14 cellular contexts compared by ENCODE assay signal in genomic region chr16:68131813-68132706, GRCh38. TPM values are rescaled to one million over a fixed set of nuclear protein-coding genes. Genes with fewer than 3 reads are reported as not detected.
DNase-seq lines count a peak whose midpoint lies in the region; ATAC-seq and TF ChIP-seq lines count a peak whose summit lies in the region.
"Had no signal": no experiment of that assay in that cellular context is flagged by ENCODE, and none has a peak within 500 bp of the region (broad histone marks: within the 10 kb centered on the region; RNA-seq: fewer than 3 reads in every experiment).

No MANE protein-coding gene starts in this region.

- H3K36me3 Mint-ChIP-seq in activated CD4-positive, alpha-beta T cell treated with anti-CD3 and anti-CD28 coated beads, Interleukin-2, amount 10 ng/mL, durations not matched to agents 7 days and 5 days (ENCODE audit: low read depth) = peaks cover 48% of the 10 kb centered on the region
- H3K36me3 Mint-ChIP-seq in activated naive CD8-positive, alpha-beta T cell treated with anti-CD3 and anti-CD28 coated beads, Interleukin-2, amount 10 ng/mL, durations not matched to agents 7 days and 5 days = peaks cover 32% of the 10 kb centered on the region
- H3K36me3 Mint-ChIP-seq: WTC11 had no signal

- peaks cover 0 to 4% of the 10 kb centered on the region in 2 donors for H3K36me3 ChIP-seq in psoas muscle (ENCODE audit: insufficient read depth in 1 of 2, low read depth in 1 of 2)

- POLR2A ChIA-PET in activated CD4-positive, alpha-beta T cell treated with anti-CD3 and anti-CD28 coated beads, Interleukin-2, amount 10 ng/mL, durations not matched to agents 7 days and 5 days (lab: Charles Lee) = no interaction called here
- POLR2A ChIA-PET in activated naive CD8-positive, alpha-beta T cell treated with anti-CD3 and anti-CD28 coated beads, Interleukin-2, amount 10 ng/mL, durations not matched to agents 7 days and 5 days (lab: Charles Lee) = no interaction called here

- H3K9me3 ChIP-seq in psoas muscle = no peaks in the 10 kb centered on the region
- H3K9me3 ChIP-seq: lower lobe of right lung had no signal

- no peaks in the 10 kb centered on the region for H3K9me3 Mint-ChIP-seq in activated CD4-positive, alpha-beta T cell treated with anti-CD3 and anti-CD28 coated beads, Interleukin-2, amount 10 ng/mL, durations not matched to agents 7 days and 5 days
- H3K9me3 Mint-ChIP-seq in activated naive CD8-positive, alpha-beta T cell treated with anti-CD3 and anti-CD28 coated beads, Interleukin-2, amount 10 ng/mL, durations not matched to agents 7 days and 5 days = no peaks in the 10 kb centered on the region
- H3K9me3 Mint-ChIP-seq: WTC11 had no signal

- intact Hi-C loops in psoas muscle (cut with DNase I) = loop anchor here in 1 of 2 donors (5.0 kb wide), 1 partner anchor 40 kb away; no protein-coding TSS in a partner anchor

- ATAC-seq in activated naive CD8-positive, alpha-beta T cell treated with anti-CD3 and anti-CD28 coated beads, Interleukin-2, amount 10 ng/mL, durations not matched to agents 7 days and 5 days (ENCODE audit: low read depth) = peak; percentile 82
- ATAC-seq in psoas muscle = peak in 2 of 4 donors; percentile 47 to 52
- ATAC-seq: lower lobe of right lung, WTC11 had no signal

- peak; percentile 29 for DNase-seq in activated CD4-positive, alpha-beta T cell treated with anti-CD3 and anti-CD28 coated beads, Interleukin-2, amount 10 ng/mL, durations not matched to agents 7 days and 5 days
- no peak for DNase-seq in activated CD4-positive, alpha-beta T cell treated with anti-CD3 and anti-CD28 coated beads for 1 hour
- DNase-seq in MV-4-11 (lab: John Stamatoyannopoulos, UW) = peak; percentile 36
- DNase-seq in activated naive CD8-positive, alpha-beta T cell treated with anti-CD3 and anti-CD28 coated beads, Interleukin-2, amount 10 ng/mL, durations not matched to agents 7 days and 5 days = no peak
- DNase-seq in psoas muscle = no peak
- DNase-seq in EL = no peak
- no peak for DNase-seq in NCI-H2107 (lab: John Stamatoyannopoulos, UW)
- no peak for DNase-seq in caudate nucleus (lab: John Stamatoyannopoulos, UW)
- DNase-seq: activated effector memory CD4-positive, alpha-beta T cell treated with Interleukin-2 at 50 U/mL for 16 hours; lower lobe of right lung; NCI-H187; NCI-H524; PC-9 had no signal

- H3K4me3 Mint-ChIP-seq in activated CD4-positive, alpha-beta T cell treated with anti-CD3 and anti-CD28 coated beads, Interleukin-2, amount 10 ng/mL, durations not matched to agents 7 days and 5 days = peak overlapping the region; percentile 56
- peak overlapping the region; percentile 41 for H3K4me3 Mint-ChIP-seq in activated naive CD8-positive, alpha-beta T cell treated with anti-CD3 and anti-CD28 coated beads, Interleukin-2, amount 10 ng/mL, durations not matched to agents 7 days and 5 days
- H3K4me3 Mint-ChIP-seq: WTC11 had no signal

- no peak for TF ChIP-seq CTCF in psoas muscle (IDR thresholded peaks at IDR 0.05)

- H3K27ac ChIP-seq in psoas muscle (peak overlapping the region; percentile 78), caudate nucleus (ENCODE audit: low read depth, low read length) (no peak overlapping the region)
- H3K27ac ChIP-seq: lower lobe of right lung, PC-9 had no signal

- CTCF ChIA-PET in activated CD4-positive, alpha-beta T cell treated with anti-CD3 and anti-CD28 coated beads, Interleukin-2, amount 10 ng/mL, durations not matched to agents 7 days and 5 days (lab: Charles Lee) = interaction anchor here (0.9 to 1.3 kb wide), 3 partner anchors 12 to 43 kb away, joined by 3 to 5 read pairs (median 4); no protein-coding TSS in a partner anchor

- peaks cover 42% of the 10 kb centered on the region for H3K4me1 Mint-ChIP-seq in activated CD4-positive, alpha-beta T cell treated with anti-CD3 and anti-CD28 coated beads, Interleukin-2, amount 10 ng/mL, durations not matched to agents 7 days and 5 days
- H3K4me1 Mint-ChIP-seq in activated naive CD8-positive, alpha-beta T cell treated with anti-CD3 and anti-CD28 coated beads, Interleukin-2, amount 10 ng/mL, durations not matched to agents 7 days and 5 days = peaks cover 26% of the 10 kb centered on the region
- H3K4me1 Mint-ChIP-seq: WTC11 had no signal

- peaks cover 66% of the 10 kb centered on the region for H3K4me1 ChIP-seq in psoas muscle

- H3K27me3 Mint-ChIP-seq in activated CD4-positive, alpha-beta T cell treated with anti-CD3 and anti-CD28 coated beads, Interleukin-2, amount 10 ng/mL, durations not matched to agents 7 days and 5 days = no peaks in the 10 kb centered on the region
- no peaks in the 10 kb centered on the region for H3K27me3 Mint-ChIP-seq in activated naive CD8-positive, alpha-beta T cell treated with anti-CD3 and anti-CD28 coated beads, Interleukin-2, amount 10 ng/mL, durations not matched to agents 7 days and 5 days

- H3K27me3 ChIP-seq in psoas muscle (ENCODE audit: insufficient read depth in 3 of 3, low read length in 2 of 3) = no peaks in the 10 kb centered on the region

- 43 to 73% (median 45%) methylated on average over 2 of the region's 2 CpGs for WGBS in psoas muscle, 3 donors

- peak overlapping the region; percentile 84 for H3K27ac Mint-ChIP-seq in activated CD4-positive, alpha-beta T cell treated with anti-CD3 and anti-CD28 coated beads, Interleukin-2, amount 10 ng/mL, durations not matched to agents 7 days and 5 days
- H3K27ac Mint-ChIP-seq in activated naive CD8-positive, alpha-beta T cell treated with anti-CD3 and anti-CD28 coated beads, Interleukin-2, amount 10 ng/mL, durations not matched to agents 7 days and 5 days = peak overlapping the region; percentile 39
- H3K27ac Mint-ChIP-seq: WTC11 had no signal

- H3K4me3 ChIP-seq in psoas muscle = peak overlapping the region; percentile 9
- H3K4me3 ChIP-seq: lower lobe of right lung, PC-9 had no signal

RNA-seq across cellular contexts. Expression of gene NFATC3, which starts 46.9 kb away (rescaled TPM):
- total RNA-seq in activated CD4-positive, alpha-beta T cell treated with anti-CD3 and anti-CD28 coated beads, Interleukin-2, amount 10 ng/mL, durations not matched to agents 7 days and 5 days = 100 to 1,000 TPM; 146 to 159 TPM
- total RNA-seq in activated naive CD8-positive, alpha-beta T cell treated with anti-CD3 and anti-CD28 coated beads, Interleukin-2, amount 10 ng/mL, durations not matched to agents 7 days and 5 days = 100 to 1,000 TPM; 132 to 139 TPM
- 10 to 100 TPM; 40.8 to 53.5 (median 44.0) TPM for total RNA-seq in psoas muscle
- polyA plus RNA-seq in psoas muscle = 10 to 100 TPM in 2 of 3 donors, 1 to 10 TPM in 1; 9.8 to 43.1 (median 17.3) TPM

Comparison
In these comparisons a context has a peak if more than half of its experiments do, and no peak if none do; other contexts are left out.
1. DNase-seq: peak in activated CD4-positive, alpha-beta T cell treated with anti-CD3 and anti-CD28 coated beads, Interleukin-2, amount 10 ng/mL, durations not matched to agents 7 days and 5 days (single experiment) and MV-4-11 (single experiment); none in activated CD4-positive, alpha-beta T cell treated with anti-CD3 and anti-CD28 coated beads for 1 hour (single experiment), activated naive CD8-positive, alpha-beta T cell treated with anti-CD3 and anti-CD28 coated beads, Interleukin-2, amount 10 ng/mL, durations not matched to agents 7 days and 5 days (single experiment), psoas muscle (0 of 2), EL (single experiment), NCI-H2107 (single experiment) and caudate nucleus (0 of 61).